ENCODE assay signal across 7 cellular contexts in the genomic region with DNA sequence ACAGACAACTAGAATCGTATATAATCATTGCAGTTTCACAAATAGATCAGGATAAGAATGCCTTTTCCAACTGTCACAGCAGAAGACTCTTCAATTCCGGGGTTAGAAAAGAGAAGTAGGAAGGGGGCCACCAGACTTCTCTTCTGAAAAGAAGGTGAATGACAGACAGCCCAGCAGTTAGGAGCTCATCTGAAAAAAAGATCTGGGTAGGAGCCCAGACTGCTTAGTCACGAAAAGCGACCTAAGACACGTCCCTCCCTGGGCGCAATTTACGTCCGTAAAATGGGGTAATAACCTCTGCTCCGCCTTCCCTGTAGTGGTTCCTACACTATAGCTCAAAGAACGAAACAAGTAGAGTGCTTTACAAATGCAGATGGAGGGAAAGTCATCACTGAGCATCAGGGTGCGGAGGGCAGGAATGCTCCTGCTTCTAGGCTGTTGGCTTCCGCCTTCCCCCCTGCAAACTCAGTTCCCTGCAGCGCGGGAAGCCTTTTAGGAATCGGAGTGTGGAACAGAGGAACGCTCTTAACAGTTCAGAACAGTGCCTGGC. TPM values are rescaled to one million over a fixed set of nuclear protein-coding genes. Genes with fewer than 3 reads are reported as not detected.
DNase-seq lines count a peak whose midpoint lies in the region; ATAC-seq, FAIRE-seq and TF ChIP-seq lines count a peak whose summit lies in the region.

No MANE protein-coding gene starts in this region.

- peaks cover 81% of the 10 kb centered on the region for H3K79me2 ChIP-seq in HCT116 (ENCODE audit: insufficient read depth, low read length)

- TF ChIP-seq CTCF in HCT116 (IDR thresholded peaks at IDR 0.05 in 2 of 3, conservative IDR thresholded peaks at IDR 0.05 in 1 of 3; ENCODE audit: borderline replicate concordance in 1 of 3, insufficient read depth in 1 of 3, low read depth in 2 of 3, low read length in 2 of 3), result no peak
- TF ChIP-seq CTCF in cardiac fibroblast (IDR thresholded peaks at IDR 0.05; ENCODE audit: low read depth, low read length), result no peak
- TF ChIP-seq CTCF in right lobe of liver (IDR thresholded peaks at IDR 0.05), result no peak

- TF ChIP-seq POLR2A in GM12892 (IDR thresholded peaks at IDR 0.05; ENCODE audit: low read depth, low read length) (no peak), HCT116 (IDR thresholded peaks at IDR 0.05; ENCODE audit: borderline replicate concordance, extremely low read depth, insufficient read depth, insufficient read length) (no peak), right lobe of liver (IDR thresholded peaks at IDR 0.05) (no peak)

- H3K36me3 ChIP-seq in HCT116 (ENCODE audit: control insufficient read depth in 1 of 2, insufficient read depth in 2 of 2, low read length in 2 of 2) (peaks cover 7 to 35% of the 10 kb centered on the region in 2 experiments), MG63 (peaks cover 56% of the 10 kb centered on the region), right lobe of liver (peaks cover 0 to 9% (median 0%) of the 10 kb centered on the region in 4 donors)

- CTCF ChIA-PET in HCT116 (lab: Charles Lee), result interaction anchor here (1.1 to 2.3 kb wide), 3 partner anchors 262 to 282 kb away, joined by 3 to 7 read pairs (median 3); no protein-coding TSS in a partner anchor

- no peaks in the 10 kb centered on the region for H4K20me1 ChIP-seq in HCT116 (ENCODE audit: insufficient read depth)

- peak overlapping the region; percentile 97 for H3K27ac Mint-ChIP-seq in T-helper 17 cell

- TF ChIP-seq RAD21 in HCT116 (IDR thresholded peaks at IDR 0.05; ENCODE audit: low read depth), result no peak

- H3K4me1 Mint-ChIP-seq in T-helper 17 cell, result peaks cover 15% of the 10 kb centered on the region

- peak overlapping the region; percentile 99 for H3K4me3 ChIP-seq in HCT116 (replicated peaks in 1 of 2; ENCODE audit: low read depth in 1 of 2, low read length in 2 of 2)
- H3K4me3 ChIP-seq in MG63, result peak overlapping the region; percentile 90
- H3K4me3 ChIP-seq in cardiac fibroblast (replicated peaks in 1 of 2; ENCODE audit: low read depth in 2 of 2, low read length in 2 of 2), result peak overlapping the region; percentile 71 to 90
- peak overlapping the region; percentile 84 to 89 (median 85) for H3K4me3 ChIP-seq in right lobe of liver

- RAD21 ChIA-PET in HCT116 (lab: Charles Lee; ENCODE audit: low non-redundant PET in 1 of 2, low total read pairs in 2 of 2, uncharacterized antibody in 2 of 2, unreplicated experiment in 2 of 2), result no interaction called here

- H3K4me1 ChIP-seq in HCT116 (ENCODE audit: control insufficient read depth in 1 of 2, insufficient read depth in 2 of 2, low read length in 2 of 2) (peaks cover 2 to 14% of the 10 kb centered on the region in 2 experiments; a peak in 2 of 4 replicates), right lobe of liver (peaks cover 0 to 26% (median 4%) of the 10 kb centered on the region in 4 donors)

- H3K4me2 ChIP-seq in HCT116 (ENCODE audit: low read length), result peak overlapping the region; percentile 77

- POLR2A ChIA-PET in HCT116 (lab: Charles Lee), result interaction anchor here (0.7 to 1.3 kb wide), 5 partner anchors 10 to 499 kb away, joined by 3 to 9 read pairs (median 4); partner anchors contain the start of gene ZYG11B

- DNase-seq in GM12892 (ENCODE audit: insufficient read length) (peak; percentile 41), HCT116 (ENCODE audit: low read depth, low spot score) (peak; percentile 55), MG63 (peak; percentile 71), T-helper 17 cell (peak; percentile 18 to 45 (median 34)), cardiac fibroblast (ENCODE audit: low read depth in 2 of 2) (peak; percentile 71 to 89), right lobe of liver (no peak)
- DNase-seq in stimulated activated CD8-positive, alpha-beta memory T cell treated with anti-CD3 and anti-CD28 coated beads, Interleukin-15, amount 100 ng/mL, for 1 hour (ENCODE audit: low read depth), result peak; percentile 3

- H3K4me3 Mint-ChIP-seq in T-helper 17 cell, result peak overlapping the region; percentile 100

- H3K27ac ChIP-seq in HCT116 (ENCODE audit: low read depth, low read length) (peak overlapping the region; percentile 93), right lobe of liver (peak overlapping the region in 2 of 3 donors; percentile 79 to 87)

- peak; percentile 42 for FAIRE-seq in GM12892 (lab: Jason Lieb, UNC)

- H3K9me3 ChIP-seq in HCT116 (ENCODE audit: control insufficient read depth in 1 of 2, insufficient read depth in 1 of 2, low read depth in 1 of 2, low read length in 2 of 2) (no peaks in the 10 kb centered on the region), MG63 (no peaks in the 10 kb centered on the region), T-helper 17 cell (ENCODE audit: control insufficient read depth, low read length, poor library complexity, severe bottlenecking) (no peaks in the 10 kb centered on the region), right lobe of liver (no peaks in the 10 kb centered on the region)

- H3K27me3 ChIP-seq in HCT116 (ENCODE audit: insufficient read depth, low read length) (no peaks in the 10 kb centered on the region), MG63 (no peaks in the 10 kb centered on the region), right lobe of liver (no peaks in the 10 kb centered on the region)

- 0% methylated on average over 16 of the region's 16 CpGs for WGBS in right lobe of liver (ENCODE audit: insufficient coverage, low coverage, low lambda C conversion rate, missing lambda C conversion rate)

- no peak overlapping the region for H2AFZ ChIP-seq in HCT116 (ENCODE audit: low read depth, low read length, poor library complexity, severe bottlenecking)

- intact Hi-C loops in HCT116 (cut with micrococcal nuclease) (loop anchor here (2.0 kb wide), 1 partner anchor 283 kb away; no protein-coding TSS in a partner anchor), right lobe of liver (cut with DNase I) (loop anchor here in 1 of 2 donors (10.0 kb wide), 1 partner anchor 281 kb away; no protein-coding TSS in a partner anchor)

- no peaks in the 10 kb centered on the region for H3K9me2 ChIP-seq in HCT116 (ENCODE audit: insufficient read depth)

- no peaks in the 10 kb centered on the region for H3K27me3 Mint-ChIP-seq in T-helper 17 cell

- BruUV-seq in HCT116 (replicated peaks; lab: Mats Ljungman, UMichigan), result TSS peak; percentile 67

- peak overlapping the region; percentile 98 for H3K9ac ChIP-seq in HCT116 (ENCODE audit: low read length)

- ATAC-seq in HCT116 (peak; percentile 61), T-helper 17 cell (peak; percentile 60), right lobe of liver (peak in 3 of 4 donors; percentile 15 to 54 (median 32))

- H3K36me3 Mint-ChIP-seq in T-helper 17 cell (ENCODE audit: low read depth), result peaks cover 11% of the 10 kb centered on the region

TF ChIP-seq in HCT116, 20 proteins besides CTCF, POLR2A, EP300 and RAD21 (continues in another document):
- TF ChIP-seq REST (IDR thresholded peaks at IDR 0.05; ENCODE audit: low read depth), result no peak
- TF ChIP-seq, protein P1, sequence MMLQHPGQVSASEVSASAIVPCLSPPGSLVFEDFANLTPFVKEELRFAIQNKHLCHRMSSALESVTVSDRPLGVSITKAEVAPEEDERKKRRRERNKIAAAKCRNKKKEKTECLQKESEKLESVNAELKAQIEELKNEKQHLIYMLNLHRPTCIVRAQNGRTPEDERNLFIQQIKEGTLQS (IDR thresholded peaks at IDR 0.05), result no peak
- no peak for TF ChIP-seq CEBPB (IDR thresholded peaks at IDR 0.05; ENCODE audit: low read depth)
- TF ChIP-seq EZH2phosphoT487 (IDR thresholded peaks at IDR 0.05; ENCODE audit: borderline replicate concordance), result no peak
- no peak for TF ChIP-seq JUND (IDR thresholded peaks at IDR 0.05)

RNA-seq across cellular contexts. Expression of gene ORC1, which starts 0.6 kb away (rescaled TPM):
- polyA plus RNA-seq in GM12892 (2012; ENCODE audit: missing spikeins), result 13.3 TPM
- total RNA-seq in HCT116 (2021; ENCODE audit: unreplicated experiment) (25.6 TPM), T-helper 17 cell (1 to 10 TPM; 1.2 to 2.0 TPM), right lobe of liver (1 to 10 TPM in 2 of 6 experiments, under 1 TPM in 4; 0.11 to 4.0 (median 0.45) TPM)
- polyA plus RNA-seq in HCT116 (2012), result 12.7 and 15.3 TPM in 2 replicates
- total RNA-seq in MG63 (2014; rRNA removed; shearing (Covaris generic); ENCODE audit: low replicate concordance), result 16.0 and 23.1 TPM in 2 replicates

RNA-seq across cellular contexts. Expression of gene PRPF38A, which starts 0.8 kb away (rescaled TPM):
- polyA plus RNA-seq in GM12892 (2012; ENCODE audit: missing spikeins), result 46.0 TPM
- total RNA-seq in HCT116 (2021; ENCODE audit: unreplicated experiment) (50.2 TPM), T-helper 17 cell (10 to 100 TPM; 62.1 to 64.6 TPM), right lobe of liver (10 to 100 TPM in 4 of 6 experiments, 1 to 10 TPM in 2; 4.5 to 14.4 (median 11.4) TPM)
- polyA plus RNA-seq in HCT116 (2012), result 25.1 and 33.5 TPM in 2 replicates
- 10.0 and 14.1 TPM in 2 replicates for total RNA-seq in MG63 (2014; rRNA removed; shearing (Covaris generic); ENCODE audit: low replicate concordance)

RNA-seq across cellular contexts. Expression of gene CC2D1B, which starts 37.6 kb away (rescaled TPM):
- 12.8 TPM for polyA plus RNA-seq in GM12892 (2012; ENCODE audit: missing spikeins)
- total RNA-seq in HCT116 (2021; ENCODE audit: unreplicated experiment) (20.4 TPM), T-helper 17 cell (10 to 100 TPM; 41.8 to 62.6 TPM), right lobe of liver (10 to 100 TPM; 11.8 to 18.0 (median 15.1) TPM)
- 13.3 and 14.1 TPM in 2 replicates for polyA plus RNA-seq in HCT116 (2012)
- total RNA-seq in MG63 (2014; rRNA removed; shearing (Covaris generic); ENCODE audit: low replicate concordance), result 24.2 and 25.3 TPM in 2 replicates

Comparison
In these comparisons a context has a peak if more than half of its experiments do, and no peak if none do; other contexts are left out.
1. DNase-seq: peak in GM12892 (single experiment), HCT116 (single experiment), MG63 (single experiment), T-helper 17 cell (3 of 3), cardiac fibroblast (2 of 2) and stimulated activated CD8-positive, alpha-beta memory T cell treated with anti-CD3 and anti-CD28 coated beads, Interleukin-15, amount 100 ng/mL, for 1 hour (single experiment); none in right lobe of liver (0 of 3).
2. Peak in every context shown above with its lines, with median percentiles within 50 percentile points of each other: ATAC-seq and H3K4me3 ChIP-seq.